Comparison of ENCODE assay signal across 31 cellular contexts in the genomic region with DNA sequence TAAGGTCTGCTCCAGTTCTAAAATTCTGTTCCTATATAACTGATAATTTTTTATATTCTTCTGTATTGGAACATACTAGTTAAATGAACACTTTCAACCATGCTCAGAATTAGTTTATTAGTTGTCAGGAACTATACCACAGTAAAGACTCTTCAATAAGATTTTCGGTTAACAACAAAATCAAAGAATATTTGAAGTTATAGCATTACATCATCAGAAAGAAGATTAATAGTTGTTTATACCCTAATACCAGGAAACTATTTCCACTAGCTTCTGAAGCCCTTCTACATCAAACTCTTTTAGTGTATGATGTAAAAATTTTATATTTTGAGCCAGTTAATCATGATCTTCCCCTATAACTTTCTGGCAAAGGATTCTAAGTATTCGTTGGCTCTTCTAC. TPM values are rescaled to one million over a fixed set of nuclear protein-coding genes. Genes with fewer than 3 reads are reported as not detected.
"Had no signal": no experiment of that assay in that cellular context is flagged by ENCODE, and none has a peak within 500 bp of the region (broad histone marks: within the 10 kb centered on the region; RNA-seq: fewer than 3 reads in every experiment).

No MANE protein-coding gene starts in this region.

- H3K27me3 ChIP-seq: colonic mucosa, foreskin keratinocyte, gastroesophageal sphincter, heart left ventricle, hepatocyte, neural progenitor cell, tibial nerve, upper lobe of left lung had no signal

- ATAC-seq: esophagus mucosa; foreskin keratinocyte; gastroesophageal sphincter; heart left ventricle; left lobe of liver; naive thymus-derived CD4-positive, alpha-beta T cell; psoas muscle; right cardiac atrium; stimulated activated memory B cell treated with anti-CD40 and anti-IgM and Interleukin-4, amounts not matched to agents 10 μg/mL and 1 μg/mL and 100 μg/mL, for 72 hours had no signal

- H3K27ac ChIP-seq: colonic mucosa, epithelial cell of prostate, foreskin keratinocyte, gastroesophageal sphincter, heart left ventricle, hepatocyte, neural progenitor cell, psoas muscle, skin epidermis, spleen, thoracic aorta, tibial nerve, upper lobe of left lung had no signal

- H3K79me2 ChIP-seq: hepatocyte had no signal

- H3K9me3 ChIP-seq: colonic mucosa, gastroesophageal sphincter, heart left ventricle, psoas muscle, spleen, thoracic aorta, tibial nerve, upper lobe of left lung had no signal

- H3K4me3 ChIP-seq: colonic mucosa, gastroesophageal sphincter, heart left ventricle, hepatocyte, neural progenitor cell, psoas muscle, skin epidermis, spleen, thoracic aorta, tibial nerve, upper lobe of left lung had no signal

- H3K4me2 ChIP-seq: hepatocyte, neural progenitor cell had no signal

- H3K9ac ChIP-seq: neural progenitor cell had no signal

- H3K4me1 ChIP-seq: colonic mucosa, neural progenitor cell, tibial nerve had no signal

- H3K36me3 ChIP-seq: colonic mucosa, gastroesophageal sphincter, heart left ventricle, neural progenitor cell, spleen, thoracic aorta, tibial nerve, upper lobe of left lung had no signal

- H2AFZ ChIP-seq: hepatocyte had no signal

- DNase-seq: colonic mucosa; effector CD8-positive, alpha-beta T cell; endodermal cell; foreskin keratinocyte; heart left ventricle; kidney; mesenchymal stem cell; midbrain; naive thymus-derived CD4-positive, alpha-beta T cell; posterior cingulate gyrus; psoas muscle; right cardiac atrium; spleen; stimulated activated CD4-positive, alpha-beta T cell treated with anti-CD3 and anti-CD28 coated beads, Interleukin-4, amount 100 ng/mL, for 4 hours; upper lobe of left lung had no signal

RNA-seq across cellular contexts. Expression of a gene that starts 6.6 kb away (rescaled TPM):
- total RNA-seq: colonic mucosa; endodermal cell; esophagus mucosa; fibroblast of lung; gastroesophageal sphincter; hepatocyte; kidney; left lobe of liver; liver; lung microvascular endothelial cell; mucosa of gallbladder; naive thymus-derived CD4-positive, alpha-beta T cell; osteocyte; renal cortical epithelial cell; spleen; thoracic aorta; upper lobe of left lung had no signal
- polyA plus RNA-seq: fibroblast of lung; hepatocyte; liver; naive thymus-derived CD4-positive, alpha-beta T cell; spleen had no signal

RNA-seq across cellular contexts. Expression of a gene that starts 14.6 kb away (rescaled TPM):
- total RNA-seq: colonic mucosa; endodermal cell; esophagus mucosa; gastroesophageal sphincter; kidney; left lobe of liver; lung microvascular endothelial cell; mucosa of gallbladder; naive thymus-derived CD4-positive, alpha-beta T cell; osteocyte; psoas muscle; renal cortical epithelial cell; thoracic aorta had no signal
- polyA plus RNA-seq: heart left ventricle; naive thymus-derived CD4-positive, alpha-beta T cell had no signal

RNA-seq across cellular contexts. Expression of a gene that starts 48.7 kb away (rescaled TPM):
- total RNA-seq: naive thymus-derived CD4-positive, alpha-beta T cell had no signal
- polyA plus RNA-seq: naive thymus-derived CD4-positive, alpha-beta T cell had no signal

RNA-seq across cellular contexts. Expression of a gene that starts 56.1 kb away (rescaled TPM):
- total RNA-seq: esophagus mucosa, left lobe of liver had no signal
- polyA plus RNA-seq: naive thymus-derived CD4-positive, alpha-beta T cell had no signal
